In genomic region chr10:46030091-46030937, GRCh38 we compare ENCODE assay signal across 8 cellular contexts. TPM values are rescaled to one million over a fixed set of nuclear protein-coding genes. Genes with fewer than 3 reads are reported as not detected.
DNase-seq lines count a peak whose midpoint lies in the region; ATAC-seq and TF ChIP-seq lines count a peak whose summit lies in the region.

NCOA4 (minus strand) TSS chr10:46030623; CDS start chr10:46016680, 13,943 bp downstream.

- 1% methylated on average over 40 to 59 of the region's 59 CpGs for WGBS in testis, 2 donors

- H3K4me1 ChIP-seq in testis: peaks cover 42% of the 10 kb centered on the region

- H3K27ac ChIP-seq in SK-N-MC (peak within 1 kb of the TSS; percentile 30; the same call in 1 of the 2 replicates), testis (peak within 1 kb of the TSS; percentile 83)

- peaks cover 51% of the 10 kb centered on the region for H3K4me1 Mint-ChIP-seq in HFFc6 (ENCODE audit: low read depth)

- H3K9ac ChIP-seq in SK-N-MC (ENCODE audit: insufficient read length): peak within 1 kb of the TSS; percentile 89

- no peak for TF ChIP-seq POLR2A in testis (IDR thresholded peaks at IDR 0.05)

- peak within 1 kb of the TSS; percentile 95 for H3K4me3 Mint-ChIP-seq in HFFc6

- H3K27me3 Mint-ChIP-seq in HFFc6 (ENCODE audit: insufficient read depth): no peaks in the 10 kb centered on the region

- H3K36me3 ChIP-seq in SK-N-MC (ENCODE audit: insufficient read depth, low read length) (no peaks in the 10 kb centered on the region), testis (ENCODE audit: low read depth, missing control alignments) (no peaks in the 10 kb centered on the region)

- peak within 1 kb of the TSS; percentile 95 for H3K27ac Mint-ChIP-seq in HFFc6

- no peaks in the 10 kb centered on the region for H3K9me3 Mint-ChIP-seq in HFFc6

- ATAC-seq in omental fat pad (ENCODE audit: low FRiP score): peak; percentile 98

- TF ChIP-seq CTCF in HFFc6 (IDR thresholded peaks at IDR 0.05) (peak; percentile 87), omental fat pad (IDR thresholded peaks at IDR 0.05) (peak in 2 of 3 donors; percentile 20 to 29), testis (IDR thresholded peaks at IDR 0.05) (peak; percentile 60 to 77 (median 72))

- H3K4me3 ChIP-seq in GM08714 (ENCODE audit: low read length) (peak within 1 kb of the TSS; percentile 94), SK-N-MC (peak within 1 kb of the TSS; percentile 81), testis (peak within 1 kb of the TSS; percentile 65 to 80)

- H3K9me3 ChIP-seq in SK-N-MC (ENCODE audit: low read depth, low read length) (no peaks in the 10 kb centered on the region), testis (no peaks in the 10 kb centered on the region)

- DNase-seq in HFFc6 (peak; percentile 97), NAMALWA (ENCODE audit: low spot score) (peak; percentile 98), SK-N-MC (ENCODE audit: low read depth, low spot score) (peak; percentile 48), glomerular endothelial cell (ENCODE audit: extremely low read depth, low read depth, low spot score) (peak; percentile 95), omental fat pad (ENCODE audit: low spot score) (peak; percentile 94), testis (peak; percentile 99)
- peak; percentile 95 for DNase-seq in activated naive CD4-positive, alpha-beta T cell treated with anti-CD3 and anti-CD28 coated beads, Interleukin-2, amount 50 U/mL, for 16 hours

- H3K36me3 Mint-ChIP-seq in HFFc6 (ENCODE audit: low read depth): no peaks in the 10 kb centered on the region; the same call in 1 of the 2 replicates

- intact Hi-C loops in testis (cut with DNase I; ENCODE audit: low total_unique reads): no loop called here

- H3K27me3 ChIP-seq in testis: no peaks in the 10 kb centered on the region

RNA-seq across cellular contexts. Expression of gene NCOA4, which starts in this region (rescaled TPM):
- total RNA-seq in HFFc6 (2021; fragmentation: NEBNext Ultra II Directional; extraction: Animal tissue kit (Norgen Biotek cat#: 25700)): 100 to 1,000 TPM; 124 to 156 (median 144) TPM
- total RNA-seq in glomerular endothelial cell (142 and 174 TPM in 2 replicates), omental fat pad (100 to 1,000 TPM; 145 to 161 (median 154) TPM), testis (10 to 100 TPM; 64.4 to 76.0 TPM)
- polyA plus RNA-seq in testis (ENCODE audit: insufficient read depth, low read depth, low replicate concordance): 90.8 TPM

Comparison
In these comparisons a context has a peak if more than half of its experiments do, and no peak if none do; other contexts are left out.
1. Peak in every context shown above with its lines: DNase-seq, ATAC-seq, H3K4me3 ChIP-seq and H3K27ac ChIP-seq.
2. DNase-seq: peak in every context shown above with its lines; median percentile 99 in testis; 98 in NAMALWA; 97 in HFFc6; 95 in activated naive CD4-positive, alpha-beta T cell treated with anti-CD3 and anti-CD28 coated beads, Interleukin-2, amount 50 U/mL, for 16 hours; 95 in glomerular endothelial cell; 94 in omental fat pad; 48 in SK-N-MC.
3. CTCF ChIP-seq: peak in every context shown above with its lines; median percentile 87 in HFFc6; 72 in testis; 24 in omental fat pad.